ENCODE assay signal across 14 cellular contexts in the genomic region with DNA sequence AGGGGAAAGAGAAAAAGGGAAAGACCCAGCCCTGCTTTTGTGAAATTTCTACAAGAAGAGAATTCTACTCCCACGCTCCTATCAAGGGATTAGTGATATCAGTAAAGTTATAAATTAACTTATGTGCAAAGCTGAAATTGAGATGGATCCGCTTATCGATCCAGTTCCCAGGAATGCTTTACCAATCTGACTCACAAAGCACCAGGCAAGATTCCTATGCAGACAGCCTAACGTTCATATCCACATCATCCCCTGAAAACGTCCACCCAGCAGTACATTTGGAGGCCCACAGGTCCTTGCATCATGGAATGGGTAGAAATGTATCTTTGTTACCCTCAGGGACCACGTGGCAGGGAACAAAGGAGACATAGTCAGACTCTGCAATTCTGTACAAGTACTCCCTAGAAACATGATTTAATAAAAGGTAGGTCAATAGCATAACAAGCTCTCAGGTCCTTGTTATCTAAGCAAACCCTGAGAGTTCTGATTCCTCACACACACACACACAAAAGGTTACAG.
DNase-seq lines count a peak whose midpoint lies in the region; TF ChIP-seq lines count a peak whose summit lies in the region.
"Had no signal": no experiment of that assay in that cellular context is flagged by ENCODE, and none has a peak within 500 bp of the region (broad histone marks: within the 10 kb centered on the region; RNA-seq: fewer than 3 reads in every experiment).

No MANE protein-coding gene starts in this region.

- TF ChIP-seq CTCF in neural crest cell (conservative IDR thresholded peaks at IDR 0.05), result no peak
- no peak for TF ChIP-seq CTCF in type B pancreatic cell (conservative IDR thresholded peaks at IDR 0.05)

- 0 out of 2 replicates have a peak overlapping the region, but pooled peaks have one; percentile 47 for H3K27ac ChIP-seq in SK-N-MC

- H3K27me3 Mint-ChIP-seq in neural crest cell (ENCODE audit: low read depth), result no peaks in the 10 kb centered on the region
- H3K27me3 Mint-ChIP-seq in type B pancreatic cell, result no peaks in the 10 kb centered on the region

- no peak overlapping the region for H3K4me3 ChIP-seq in SK-N-MC

- no peak overlapping the region for H3K9ac ChIP-seq in SK-N-MC (ENCODE audit: insufficient read length)

- no peaks in the 10 kb centered on the region for H3K36me3 ChIP-seq in SK-N-MC (ENCODE audit: insufficient read depth, low read length)
- H3K36me3 ChIP-seq: BE2C had no signal

- H3K27ac Mint-ChIP-seq in neural crest cell (ENCODE audit: unreplicated experiment) (peak overlapping the region; percentile 82), type B pancreatic cell (peak overlapping the region; percentile 45)
- H3K27ac Mint-ChIP-seq: CD8-positive, alpha-beta memory T cell had no signal

- DNase-seq in NCI-H2029 (lab: John Stamatoyannopoulos, UW), result peak; percentile 0
- DNase-seq in SK-N-MC (ENCODE audit: low read depth, low spot score), result no peak
- DNase-seq in neural crest cell (ENCODE audit: low read depth, low spot score), result no peak
- DNase-seq in type B pancreatic cell (ENCODE audit: extremely low spot score, unreplicated experiment), result no peak
- DNase-seq in AG20443 (ENCODE audit: low spot score), result no peak
- DNase-seq in GM03348 (ENCODE audit: low spot score), result no peak
- no peak for DNase-seq in SHP77 treated with DMSO at 0.1 percent for 48 hours (lab: John Stamatoyannopoulos, UW)
- DNase-seq: BE2C; CD8-positive, alpha-beta memory T cell; EL; H7; NCI-H2081; NCI-H345; Right ventricle myocardium superior had no signal

- H3K9me3 Mint-ChIP-seq in neural crest cell (no peaks in the 10 kb centered on the region), type B pancreatic cell (no peaks in the 10 kb centered on the region)
- H3K9me3 Mint-ChIP-seq: CD8-positive, alpha-beta memory T cell had no signal

- H3K9me3 ChIP-seq in SK-N-MC (ENCODE audit: low read depth, low read length), result no peaks in the 10 kb centered on the region
- H3K9me3 ChIP-seq: BE2C had no signal

- H3K36me3 Mint-ChIP-seq in neural crest cell (ENCODE audit: low read depth), result no peaks in the 10 kb centered on the region
- H3K36me3 Mint-ChIP-seq in type B pancreatic cell, result no peaks in the 10 kb centered on the region
- H3K36me3 Mint-ChIP-seq: CD8-positive, alpha-beta memory T cell had no signal

- H3K4me3 Mint-ChIP-seq in neural crest cell (no peak overlapping the region), type B pancreatic cell (no peak overlapping the region)
- H3K4me3 Mint-ChIP-seq: CD8-positive, alpha-beta memory T cell had no signal

- H3K4me1 Mint-ChIP-seq in neural crest cell, result peaks cover 7% of the 10 kb centered on the region
- H3K4me1 Mint-ChIP-seq in type B pancreatic cell (ENCODE audit: unreplicated experiment), result peaks cover 21% of the 10 kb centered on the region
